In the genomic region with DNA sequence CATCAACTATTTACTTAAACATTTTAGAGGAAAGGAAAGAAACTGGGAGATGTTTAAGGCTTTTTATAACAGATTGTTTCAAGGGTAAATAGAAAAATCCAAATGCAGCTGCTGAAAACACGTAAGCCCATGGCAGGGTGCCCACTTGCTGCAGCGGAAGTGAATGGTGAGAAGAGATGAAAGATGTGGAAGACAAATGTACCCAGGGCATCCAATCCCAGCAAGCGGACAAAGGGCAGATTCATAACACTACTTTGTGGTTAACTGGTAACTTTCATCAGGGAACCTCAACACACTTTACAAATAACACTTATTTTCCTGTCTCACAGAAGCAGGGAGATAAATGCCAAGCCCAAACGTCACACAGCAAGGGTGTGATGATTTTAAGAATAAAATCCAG, we compare ENCODE assay signal across 12 cellular contexts.
DNase-seq lines count a peak whose midpoint lies in the region; ATAC-seq and TF ChIP-seq lines count a peak whose summit lies in the region.
"Had no signal": no experiment of that assay in that cellular context is flagged by ENCODE, and none has a peak within 500 bp of the region (broad histone marks: within the 10 kb centered on the region; RNA-seq: fewer than 3 reads in every experiment).

No MANE protein-coding gene starts in this region.

- no peak overlapping the region for H2BK15ac ChIP-seq in IMR-90 (ENCODE audit: low read depth, low read length)

- H3K23ac ChIP-seq in IMR-90 (ENCODE audit: low read depth, low read length): no peak overlapping the region

- H2BK5ac ChIP-seq in IMR-90 (ENCODE audit: low read depth, low read length, poor library complexity, severe bottlenecking): no peak overlapping the region

- no peaks in the 10 kb centered on the region for H3K9me3 ChIP-seq in IMR-90 (ENCODE audit: control insufficient read depth, insufficient read depth, low read length)
- no peaks in the 10 kb centered on the region for H3K9me3 ChIP-seq in body of pancreas
- H3K9me3 ChIP-seq: testis had no signal

- CTCF ChIA-PET in IMR-90 (lab: Yijun Ruan, JAX): interaction anchor here (0.7 kb wide), 1 partner anchor 85 kb away, joined by 3 read pairs; no protein-coding TSS in a partner anchor

- no peaks in the 10 kb centered on the region for H3K36me3 ChIP-seq in IMR-90 (ENCODE audit: control insufficient read depth, insufficient read depth, low read length)
- no peaks in the 10 kb centered on the region for H3K36me3 ChIP-seq in body of pancreas (replicated peaks in 1 of 2; ENCODE audit: insufficient read depth in 1 of 2, low read depth in 2 of 2)

- intact Hi-C loops in IMR-90 (cut with micrococcal nuclease): no loop called here
- intact Hi-C loops in body of pancreas (cut with DNase I): no loop called here

- TF ChIP-seq RAD21 in IMR-90 (IDR thresholded peaks at IDR 0.05; ENCODE audit: low read length): no peak

- in situ Hi-C loops in IMR-90 (cut with MboI; ENCODE audit: low sequenced_read_pairs): no loop called here

- no peak overlapping the region for H3K56ac ChIP-seq in IMR-90 (ENCODE audit: extremely low read depth, insufficient read depth, low read length)

- H4K20me1 ChIP-seq in IMR-90 (ENCODE audit: insufficient read depth, low read length): no peaks in the 10 kb centered on the region

- H2AFZ ChIP-seq in IMR-90 (replicated peaks; ENCODE audit: low read length, poor library complexity): no peak overlapping the region

- H2BK20ac ChIP-seq in IMR-90 (ENCODE audit: low read depth, low read length): no peak overlapping the region

- H3K14ac ChIP-seq in IMR-90 (replicated peaks; ENCODE audit: low read depth, low read length): no peak overlapping the region

- H3K4me3 ChIP-seq in IMR-90 (ENCODE audit: insufficient read depth, low read depth, low read length): no peak overlapping the region
- no peak overlapping the region for H3K4me3 ChIP-seq in body of pancreas
- H3K4me3 ChIP-seq: SK-N-MC, testis had no signal

- H3K9me1 ChIP-seq in IMR-90 (ENCODE audit: insufficient read depth, low read length): no peaks in the 10 kb centered on the region; the same call in 1 of the 2 replicates

- H3K4me1 ChIP-seq in IMR-90 (ENCODE audit: control insufficient read depth, insufficient read depth, low read length) (peaks cover 2% of the 10 kb centered on the region), body of pancreas (no peaks in the 10 kb centered on the region)
- H3K4me1 ChIP-seq: testis had no signal

- no peak for TF ChIP-seq POLR2A in IMR-90 (IDR thresholded peaks at IDR 0.05; ENCODE audit: low read depth, low read length)
- no peak for TF ChIP-seq POLR2A in body of pancreas (IDR thresholded peaks at IDR 0.05)

- no peak overlapping the region for H2BK120ac ChIP-seq in IMR-90 (ENCODE audit: low read depth, low read length)

- no peak overlapping the region for H3K4ac ChIP-seq in IMR-90 (ENCODE audit: low read depth, low read length)

- BruUV-seq in IMR-90 (replicated peaks; lab: Mats Ljungman, UMichigan): no TSS peak

- DNase-seq in NCI-H1105 treated with DMSO at 0.1 percent for 48 hours (lab: John Stamatoyannopoulos, UW): peak; percentile 4
- DNase-seq in NCI-H1105 (lab: John Stamatoyannopoulos, UW): no peak
- peak; percentile 55 for DNase-seq in IMR-90
- peak in 3 of 4 donors; percentile 20 to 59 (median 30) for DNase-seq in body of pancreas
- DNase-seq in occipital lobe (lab: John Stamatoyannopoulos, UW): peak; percentile 8
- no peak for DNase-seq in globus pallidus (ENCODE audit: low spot score)
- DNase-seq in stimulated activated CD4-positive, alpha-beta T cell treated with anti-CD3 and anti-CD28 coated beads, Interleukin-12 subunit alpha, Interleukin-12 subunit beta, amount 100 ng/mL, for 4 hours: no peak
- DNase-seq: NCI-H1048; NK-92 treated with Interleukin-12 subunit alpha and Interleukin-12 subunit beta, amount 100 ng/mL, for 24 hours; testis had no signal

- H4K8ac ChIP-seq in IMR-90 (ENCODE audit: low read depth in 2 of 2, low read length in 2 of 2): no peak overlapping the region

- dilution Hi-C loops in IMR-90 (cut with HindIII; ENCODE audit: low sequenced_read_pairs, unreplicated experiment): no loop called here

- H4K5ac ChIP-seq in IMR-90 (ENCODE audit: low read depth, low read length): no peak overlapping the region

- H3K4me2 ChIP-seq in IMR-90 (ENCODE audit: low read depth, low read length): no peak overlapping the region

- H3K27ac ChIP-seq in IMR-90 (ENCODE audit: insufficient read depth, low read length) (no peak overlapping the region), body of pancreas (no peak overlapping the region)
- H3K27ac ChIP-seq: SK-N-MC, testis had no signal

- H4K91ac ChIP-seq in IMR-90 (ENCODE audit: insufficient read depth, low read depth, low read length): no peak overlapping the region

- no peak overlapping the region for H3K9ac ChIP-seq in IMR-90 (ENCODE audit: low read depth, low read length)

- no CpG with 5 or more reads among the region's 4 CpGs for WGBS in IMR-90 (ENCODE audit: extremely low coverage in 2 of 2, insufficient read length in 1 of 2), 2 experiments
- 46 to 52% methylated on average over 4 of the region's 4 CpGs for WGBS in body of pancreas, 2 donors

- no peak overlapping the region for H2AK5ac ChIP-seq in IMR-90 (ENCODE audit: low read depth, low read length)

- no peak for TF ChIP-seq CTCF in IMR-90 (conservative IDR thresholded peaks at IDR 0.05; ENCODE audit: low read depth, low read length)
- TF ChIP-seq CTCF in body of pancreas (IDR thresholded peaks at IDR 0.05): no peak

- H2AK9ac ChIP-seq in IMR-90 (replicated peaks; ENCODE audit: low read depth, low read length, poor library complexity): no peak overlapping the region

- ATAC-seq in IMR-90 (ENCODE audit: low read depth) (no peak), body of pancreas (no peak), GM19463 (IDR thresholded peaks at IDR 0.05; ENCODE audit: unreplicated experiment) (no peak)

- no peaks in the 10 kb centered on the region for H3K79me1 ChIP-seq in IMR-90 (ENCODE audit: low read depth in 1 of 2, low read length in 2 of 2)

- POLR2A ChIA-PET in IMR-90 (lab: Charles Lee; ENCODE audit: unreplicated experiment): no interaction called here

- no peak overlapping the region for H3K18ac ChIP-seq in IMR-90 (ENCODE audit: low read depth, low read length)

- H3K27me3 ChIP-seq in IMR-90 (ENCODE audit: control insufficient read depth, insufficient read depth, low read length): no peaks in the 10 kb centered on the region; the same call in 1 of the 2 replicates
- no peaks in the 10 kb centered on the region for H3K27me3 ChIP-seq in body of pancreas
- H3K27me3 ChIP-seq: testis had no signal

TF ChIP-seq in IMR-90, 13 proteins besides CTCF, POLR2A, EP300 and RAD21:
- no peak for TF ChIP-seq CEBPB (IDR thresholded peaks at IDR 0.05; ENCODE audit: low read depth, low read length)
- TF ChIP-seq NFE2L2 (IDR thresholded peaks at IDR 0.05; ENCODE audit: low read depth, low read length): no peak
- no peak for TF ChIP-seq FOS (IDR thresholded peaks at IDR 0.05; ENCODE audit: low read depth, low read length)
- no peak for TF ChIP-seq RCOR1 (IDR thresholded peaks at IDR 0.05; ENCODE audit: insufficient replicate concordance, low read length)
- TF ChIP-seq CHD1 (IDR thresholded peaks at IDR 0.05; ENCODE audit: low read depth, low read length): no peak
- TF ChIP-seq MXI1 (IDR thresholded peaks at IDR 0.05; ENCODE audit: borderline replicate concordance, low read depth, low read length): no peak
- no peak for TF ChIP-seq MAZ (IDR thresholded peaks at IDR 0.05; ENCODE audit: borderline replicate concordance, low read depth, low read length)
- no peak for TF ChIP-seq ELK1 (IDR thresholded peaks at IDR 0.05; ENCODE audit: borderline replicate concordance, low read depth, low read length)
- TF ChIP-seq, protein P1, sequence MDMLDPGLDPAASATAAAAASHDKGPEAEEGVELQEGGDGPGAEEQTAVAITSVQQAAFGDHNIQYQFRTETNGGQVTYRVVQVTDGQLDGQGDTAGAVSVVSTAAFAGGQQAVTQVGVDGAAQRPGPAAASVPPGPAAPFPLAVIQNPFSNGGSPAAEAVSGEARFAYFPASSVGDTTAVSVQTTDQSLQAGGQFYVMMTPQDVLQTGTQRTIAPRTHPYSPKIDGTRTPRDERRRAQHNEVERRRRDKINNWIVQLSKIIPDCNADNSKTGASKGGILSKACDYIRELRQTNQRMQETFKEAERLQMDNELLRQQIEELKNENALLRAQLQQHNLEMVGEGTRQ (IDR thresholded peaks at IDR 0.05; ENCODE audit: low read depth, low read length): no peak
- TF ChIP-seq BHLHE40 (IDR thresholded peaks at IDR 0.05; ENCODE audit: low read depth, low read length): no peak
- no peak for TF ChIP-seq RFX5 (IDR thresholded peaks at IDR 0.05; ENCODE audit: low read depth, low read length)
- TF ChIP-seq SMC3 (IDR thresholded peaks at IDR 0.05; ENCODE audit: low read depth, low read length): no peak
- TF ChIP-seq MAFK (IDR thresholded peaks at IDR 0.05; ENCODE audit: low read depth, low read length): no peak

Comparison
In these comparisons a context has a peak if more than half of its experiments do, and no peak if none do; other contexts are left out.
1. DNase-seq: peak in NCI-H1105 treated with DMSO at 0.1 percent for 48 hours (single experiment), IMR-90 (single experiment), body of pancreas (3 of 4) and occipital lobe (single experiment); none in NCI-H1105 (single experiment), globus pallidus (single experiment) and stimulated activated CD4-positive, alpha-beta T cell treated with anti-CD3 and anti-CD28 coated beads, Interleukin-12 subunit alpha, Interleukin-12 subunit beta, amount 100 ng/mL, for 4 hours (single experiment).